8 cellular contexts compared by ENCODE assay signal in the genomic region with DNA sequence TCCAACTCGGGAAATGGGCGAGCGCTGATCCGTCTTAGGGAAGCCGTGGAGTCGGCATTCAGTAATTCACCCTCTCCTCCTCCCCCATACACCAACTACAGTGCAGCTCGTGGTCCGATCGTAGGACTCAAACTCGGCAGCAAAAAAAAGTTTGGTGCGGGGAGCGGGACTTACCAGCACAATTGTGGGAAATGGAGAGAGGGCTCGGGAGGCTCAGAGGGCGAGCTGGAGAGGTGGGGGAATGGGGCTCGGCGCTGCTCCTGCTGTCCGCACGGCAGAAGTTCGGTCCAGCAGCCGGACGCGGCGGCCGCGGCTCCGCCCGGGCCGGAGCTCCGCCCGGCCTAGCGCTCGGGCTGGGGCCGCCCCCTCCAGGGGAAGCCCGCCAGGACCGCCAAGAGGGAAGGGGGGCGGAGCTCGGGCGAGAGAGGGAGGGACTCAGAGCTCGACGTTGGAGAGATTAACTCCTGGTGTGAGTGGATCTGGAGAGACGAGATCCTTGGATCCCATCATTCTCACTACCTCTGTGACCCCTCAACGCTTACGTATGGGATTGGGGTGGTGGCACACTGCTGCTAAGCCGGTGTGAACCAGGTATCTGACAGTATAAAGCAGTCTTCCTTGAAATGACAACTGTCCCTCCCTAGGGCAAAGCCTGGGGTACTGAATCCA. TPM values are rescaled to one million over a fixed set of nuclear protein-coding genes. Genes with fewer than 3 reads are reported as not detected.
DNase-seq lines count a peak whose midpoint lies in the region; ATAC-seq and TF ChIP-seq lines count a peak whose summit lies in the region.

No MANE protein-coding gene starts in this region.

- H3K27me3 ChIP-seq in colonic mucosa, result no peaks in the 10 kb centered on the region

- intact Hi-C loops in colonic mucosa (cut with DNase I), result no loop called here

- TF ChIP-seq CTCF in colonic mucosa (IDR thresholded peaks at IDR 0.05), result no peak

- peak overlapping the region; percentile 91 for H3K27ac ChIP-seq in colonic mucosa

- DNase-seq in AML-193 (lab: John Stamatoyannopoulos, UW) (peak; percentile 50 to 53), NCI-H510A (lab: John Stamatoyannopoulos, UW) (peak; percentile 87), colonic mucosa (peak; percentile 93), left kidney (ENCODE audit: low read depth, low spot score) (peak; percentile 96)
- peak; percentile 69 for DNase-seq in activated CD4-positive, alpha-beta T cell treated with anti-CD3 and anti-CD28 coated beads for 4 hours
- peak; percentile 60 for DNase-seq in stimulated activated CD4-positive, alpha-beta T cell treated with anti-CD3 and anti-CD28 coated beads, Interleukin-2, amount 100 ng/mL, for 4 hours (ENCODE audit: low read depth)

- H3K9ac ChIP-seq in colonic mucosa (ENCODE audit: low read depth in 2 of 2, low read length in 2 of 2), result peak overlapping the region; percentile 82 to 98

- no peaks in the 10 kb centered on the region for H3K9me3 ChIP-seq in colonic mucosa

- peak; percentile 70 for ATAC-seq in GM19043 (IDR thresholded peaks at IDR 0.05; ENCODE audit: low read depth, unreplicated experiment)
- peak; percentile 71 for ATAC-seq in HG03354 (IDR thresholded peaks at IDR 0.05; ENCODE audit: poor library complexity, severe bottlenecking, unreplicated experiment)

- no peaks in the 10 kb centered on the region for H3K36me3 ChIP-seq in colonic mucosa

- peaks cover 5% of the 10 kb centered on the region for H3K4me1 ChIP-seq in colonic mucosa

- H3K4me3 ChIP-seq in colonic mucosa, result peak overlapping the region; percentile 73

RNA-seq across cellular contexts. Expression of gene PIAS3, which starts 0.7 kb away (rescaled TPM):
- 10 to 100 TPM; 14.1 to 15.8 TPM for total RNA-seq in colonic mucosa

RNA-seq across cellular contexts. Expression of gene NUDT17, which starts 14.2 kb away (rescaled TPM):
- total RNA-seq in colonic mucosa, result under 1 TPM; 0.69 to 0.82 TPM

RNA-seq across cellular contexts. Expression of gene ANKRD35, which starts 26.0 kb away (rescaled TPM):
- total RNA-seq in colonic mucosa, result under 1 TPM; 0.53 to 0.59 TPM

RNA-seq across cellular contexts. Expression of gene POLR3C, which starts 35.6 kb away (rescaled TPM):
- 10 to 100 TPM; 17.2 to 18.8 TPM for total RNA-seq in colonic mucosa

RNA-seq across cellular contexts. Expression of gene RNF115, which starts 35.7 kb away (rescaled TPM):
- 1 to 10 TPM; 6.4 to 6.9 TPM for total RNA-seq in colonic mucosa

Comparison
In these comparisons a context has a peak if more than half of its experiments do, and no peak if none do; other contexts are left out.
1. Peak in every context shown above with its lines: DNase-seq, ATAC-seq, H3K4me3 ChIP-seq and H3K27ac ChIP-seq.